8 cellular contexts compared by ENCODE assay signal in genomic region chr9:101566904-101567724, GRCh38. TPM values are rescaled to one million over a fixed set of nuclear protein-coding genes. Genes with fewer than 3 reads are reported as not detected.
DNase-seq lines count a peak whose midpoint lies in the region; ATAC-seq and TF ChIP-seq lines count a peak whose summit lies in the region.

No MANE protein-coding gene starts in this region.

- no peak overlapping the region for H3K27ac Mint-ChIP-seq in stimulated activated naive CD8-positive, alpha-beta T cell treated with anti-CD3 and anti-CD28 coated beads, Interleukin-15, amount 100 ng/mL, for 72 hours

- whole genome bisulfite sequencing in sigmoid colon, 2 donors, result 60 to 77% methylated on average over 5 of the region's 5 CpGs

- H3K4me1 ChIP-seq in fibroblast of lung (ENCODE audit: control insufficient read depth, extremely low read depth, insufficient read depth, low read length) (no peaks in the 10 kb centered on the region), sigmoid colon (no peaks in the 10 kb centered on the region)

- H3K27me3 ChIP-seq in fibroblast of lung (ENCODE audit: control insufficient read depth, insufficient read depth, low read length) (no peaks in the 10 kb centered on the region), sigmoid colon (no peaks in the 10 kb centered on the region)

- H3K9me3 Mint-ChIP-seq in stimulated activated naive CD8-positive, alpha-beta T cell treated with anti-CD3 and anti-CD28 coated beads, Interleukin-15, amount 100 ng/mL, for 72 hours, result no peaks in the 10 kb centered on the region

- H3K9ac ChIP-seq in fibroblast of lung (ENCODE audit: insufficient read depth, low read length), result no peak overlapping the region

- in situ Hi-C loops in GM13976 (cut with MboI; ENCODE audit: low sequenced_read_pairs, unreplicated experiment), result no loop called here

- H3K27me3 Mint-ChIP-seq in stimulated activated naive CD8-positive, alpha-beta T cell treated with anti-CD3 and anti-CD28 coated beads, Interleukin-15, amount 100 ng/mL, for 72 hours, result no peaks in the 10 kb centered on the region

- intact Hi-C loops in sigmoid colon (cut with DNase I), result no loop called here

- H3K36me3 ChIP-seq in fibroblast of lung (ENCODE audit: control insufficient read depth, insufficient read depth, low read length), result no peaks in the 10 kb centered on the region
- peaks cover 12 to 76% (median 17%) of the 10 kb centered on the region in 4 donors for H3K36me3 ChIP-seq in sigmoid colon

- TF ChIP-seq CTCF in GM13976 (IDR thresholded peaks at IDR 0.05; ENCODE audit: borderline replicate concordance, control extremely low read depth, extremely low read depth, insufficient read depth, missing control alignments) (peak; percentile 13), fibroblast of lung (conservative IDR thresholded peaks at IDR 0.05 in 1 of 2, IDR thresholded peaks at IDR 0.05 in 1 of 2; ENCODE audit: low read depth in 1 of 2, low read length in 2 of 2) (peak; percentile 36 to 50), sigmoid colon (IDR thresholded peaks at IDR 0.05) (no peak)

- no peak for TF ChIP-seq EP300 in sigmoid colon (IDR thresholded peaks at IDR 0.05)

- ATAC-seq in HG03103 (IDR thresholded peaks at IDR 0.05; ENCODE audit: low read depth, unreplicated experiment), result peak; percentile 77
- peak; percentile 66 for ATAC-seq in stimulated activated naive CD8-positive, alpha-beta T cell treated with anti-CD3 and anti-CD28 coated beads, Interleukin-15, amount 100 ng/mL, for 72 hours

- no peaks in the 10 kb centered on the region for H3K9me3 ChIP-seq in fibroblast of lung (ENCODE audit: control insufficient read depth, insufficient read depth, low read depth, low read length)
- no peaks in the 10 kb centered on the region for H3K9me3 ChIP-seq in sigmoid colon

- H4K20me1 ChIP-seq in fibroblast of lung (ENCODE audit: control insufficient read depth, extremely low read depth, insufficient read depth, low read length), result no peaks in the 10 kb centered on the region

- no peak overlapping the region for H3K4me3 Mint-ChIP-seq in stimulated activated naive CD8-positive, alpha-beta T cell treated with anti-CD3 and anti-CD28 coated beads, Interleukin-15, amount 100 ng/mL, for 72 hours

- H3K4me3 ChIP-seq in fibroblast of lung (replicated peaks in 1 of 4; ENCODE audit: control extremely low read depth in 1 of 4, insufficient read depth in 1 of 4, low read depth in 3 of 4, low read length in 4 of 4) (no peak overlapping the region), sigmoid colon (no peak overlapping the region)

- H3K27ac ChIP-seq in fibroblast of lung (ENCODE audit: insufficient read depth, low read length) (no peak overlapping the region), sigmoid colon (no peak overlapping the region)

- DNase-seq in AG08395 (ENCODE audit: low spot score) (peak; percentile 49), GM13976 (ENCODE audit: low spot score) (peak; percentile 8), T follicular helper cell (ENCODE audit: low read depth) (peak; percentile 6), fibroblast of lung (ENCODE audit: low read depth in 2 of 2) (peak; percentile 26 to 51), midbrain (lab: John Stamatoyannopoulos, UW) (no peak), sigmoid colon (no peak)
- DNase-seq in stimulated activated naive CD8-positive, alpha-beta T cell treated with anti-CD3 and anti-CD28 coated beads, Interleukin-15, amount 100 ng/mL, for 72 hours, result no peak

- H3K79me2 ChIP-seq in fibroblast of lung (ENCODE audit: control insufficient read depth, insufficient read depth, low read length), result no peaks in the 10 kb centered on the region

- no peak overlapping the region for H3K4me2 ChIP-seq in fibroblast of lung (ENCODE audit: extremely low read depth, insufficient read depth, low read length)

- peaks cover 26% of the 10 kb centered on the region for H3K4me1 Mint-ChIP-seq in stimulated activated naive CD8-positive, alpha-beta T cell treated with anti-CD3 and anti-CD28 coated beads, Interleukin-15, amount 100 ng/mL, for 72 hours

- TF ChIP-seq POLR2A in sigmoid colon (IDR thresholded peaks at IDR 0.05), result no peak

- H2AFZ ChIP-seq in fibroblast of lung (ENCODE audit: low read length), result no peak overlapping the region

RNA-seq across cellular contexts. Expression of gene PPP3R2, which starts 27.7 kb away (rescaled TPM):
- total RNA-seq in fibroblast of lung, result not detected in 2 replicates
- not detected in 2 replicates for polyA plus RNA-seq in fibroblast of lung
- polyA plus RNA-seq in fibroblast of lung (2012), result not detected in 2 replicates
- polyA minus RNA-seq in fibroblast of lung (ENCODE audit: low replicate concordance), result not detected in 2 replicates
- total RNA-seq in sigmoid colon, result not detected
- polyA plus RNA-seq in sigmoid colon, result under 1 TPM in 1 of 3 donors, not detected in 2; 0.01 TPM

RNA-seq across cellular contexts. Expression of gene RNF20, which starts 33.5 kb away (rescaled TPM):
- 29.6 and 34.2 TPM in 2 replicates for total RNA-seq in fibroblast of lung
- 20.1 and 23.0 TPM in 2 replicates for polyA plus RNA-seq in fibroblast of lung
- polyA plus RNA-seq in fibroblast of lung (2012), result 23.7 and 25.1 TPM in 2 replicates
- 9.6 and 25.6 TPM in 2 replicates for polyA minus RNA-seq in fibroblast of lung (ENCODE audit: low replicate concordance)
- total RNA-seq in sigmoid colon, result 10 to 100 TPM; 27.2 to 47.1 (median 27.6) TPM
- 10 to 100 TPM in 2 of 3 donors, 1 to 10 TPM in 1; 8.4 to 18.1 (median 11.8) TPM for polyA plus RNA-seq in sigmoid colon

Comparison
In these comparisons a context has a peak if more than half of its experiments do, and no peak if none do; other contexts are left out.
1. DNase-seq: peak in AG08395 (single experiment), GM13976 (single experiment), T follicular helper cell (single experiment) and fibroblast of lung (2 of 2); none in stimulated activated naive CD8-positive, alpha-beta T cell treated with anti-CD3 and anti-CD28 coated beads, Interleukin-15, amount 100 ng/mL, for 72 hours (0 of 2), midbrain (single experiment) and sigmoid colon (single experiment).
2. CTCF ChIP-seq: peak in GM13976 (single experiment) and fibroblast of lung (2 of 2); none in sigmoid colon (0 of 4).